ENCODE assay signal across 20 cellular contexts in genomic region chr15:96381463-96381862, GRCh38. TPM values are rescaled to one million over a fixed set of nuclear protein-coding genes. Genes with fewer than 3 reads are reported as not detected.
"Had no signal": no experiment of that assay in that cellular context is flagged by ENCODE, and none has a peak within 500 bp of the region (broad histone marks: within the 10 kb centered on the region; RNA-seq: fewer than 3 reads in every experiment).

No MANE protein-coding gene starts in this region.

- ATAC-seq: activated T-helper 17 cell treated with anti-CD3 and anti-CD28 coated beads, Interleukin-2, amount 50 U/mL, for 72 hours; heart left ventricle; stimulated activated naive B cell treated with anti-CD40 and anti-IgM and Interleukin-4, amounts not matched to agents 10 μg/mL and 1 μg/mL and 100 μg/mL, for 72 hours had no signal

- H3K36me3 Mint-ChIP-seq: immature natural killer cell; stimulated activated naive B cell treated with anti-CD40 and anti-IgM and Interleukin-4, amounts not matched to agents 10 μg/mL and 1 μg/mL and 100 μg/mL, for 72 hours had no signal

- H3K27me3 Mint-ChIP-seq: stimulated activated naive B cell treated with anti-CD40 and anti-IgM and Interleukin-4, amounts not matched to agents 10 μg/mL and 1 μg/mL and 100 μg/mL, for 72 hours had no signal

- H3K4me1 ChIP-seq: esophagus muscularis mucosa, heart left ventricle, tibial nerve, uterus had no signal

- H3K36me3 ChIP-seq: esophagus muscularis mucosa, heart left ventricle, uterus had no signal

- DNase-seq: activated CD4-positive, alpha-beta T cell treated with anti-CD3 and anti-CD28 coated beads, Interleukin-2, amount 50 U/mL, for 4 hours; activated CD4-positive, CD25-positive, alpha-beta regulatory T cell treated with anti-CD3 and anti-CD28 coated beads, Interleukin-2, amount 50 U/mL, for 72 hours; activated naive CD4-positive, alpha-beta T cell treated with Interleukin-2 at 50 U/mL for 16 hours; activated T-cell treated with anti-CD3 and anti-CD28 coated beads for 4 hours; aorta; heart left ventricle; immature natural killer cell; left cardiac atrium; midbrain; retina; stimulated activated CD4-positive, alpha-beta T cell treated with anti-CD3 and anti-CD28 coated beads, Interleukin-2, amount 100 ng/mL, for 48 hours; stimulated activated naive B cell treated with anti-CD40 and anti-IgM and Interleukin-4, amounts not matched to agents 10 μg/mL and 1 μg/mL and 100 μg/mL, for 72 hours; substantia nigra; T-helper 1 cell; uterus had no signal

- H3K4me1 Mint-ChIP-seq: activated T-helper 17 cell treated with anti-CD3 and anti-CD28 coated beads, Interleukin-2, amount 50 U/mL, for 72 hours; immature natural killer cell; stimulated activated naive B cell treated with anti-CD40 and anti-IgM and Interleukin-4, amounts not matched to agents 10 μg/mL and 1 μg/mL and 100 μg/mL, for 72 hours had no signal

- FAIRE-seq: bronchial epithelial cell, frontal cortex had no signal

- H3K27ac Mint-ChIP-seq: activated T-helper 17 cell treated with anti-CD3 and anti-CD28 coated beads, Interleukin-2, amount 50 U/mL, for 72 hours; immature natural killer cell; stimulated activated naive B cell treated with anti-CD40 and anti-IgM and Interleukin-4, amounts not matched to agents 10 μg/mL and 1 μg/mL and 100 μg/mL, for 72 hours had no signal

- H3K4me3 ChIP-seq: esophagus muscularis mucosa, heart left ventricle, tibial nerve, uterus had no signal

- H3K27ac ChIP-seq: esophagus muscularis mucosa, heart left ventricle, tibial nerve, uterus had no signal

- H3K27me3 ChIP-seq: esophagus muscularis mucosa, heart left ventricle, tibial nerve, uterus had no signal

- H3K4me3 Mint-ChIP-seq: activated T-helper 17 cell treated with anti-CD3 and anti-CD28 coated beads, Interleukin-2, amount 50 U/mL, for 72 hours; immature natural killer cell; stimulated activated naive B cell treated with anti-CD40 and anti-IgM and Interleukin-4, amounts not matched to agents 10 μg/mL and 1 μg/mL and 100 μg/mL, for 72 hours had no signal

RNA-seq across cellular contexts. Expression of gene NR2F2, which starts 51.0 kb away (rescaled TPM):
- total RNA-seq: activated T-helper 17 cell treated with anti-CD3 and anti-CD28 coated beads, Interleukin-2, amount 50 U/mL, for 72 hours had no signal
- polyA plus RNA-seq: immature natural killer cell had no signal
